Comparison of ENCODE assay signal across 15 cellular contexts in genomic region chr15:51265037-51265555, GRCh38.
DNase-seq lines count a peak whose midpoint lies in the region; TF ChIP-seq lines count a peak whose summit lies in the region.
"Had no signal": no experiment of that assay in that cellular context is flagged by ENCODE, and none has a peak within 500 bp of the region (broad histone marks: within the 10 kb centered on the region; RNA-seq: fewer than 3 reads in every experiment).

No MANE protein-coding gene starts in this region.

- H3K9me3 ChIP-seq in breast epithelium (no peaks in the 10 kb centered on the region), mammary epithelial cell (replicated peaks; ENCODE audit: insufficient read depth, low read length) (no peaks in the 10 kb centered on the region), neuronal stem cell (replicated peaks in 1 of 2; ENCODE audit: control insufficient read depth in 2 of 2, insufficient read depth in 1 of 2, low read depth in 1 of 2, low read length in 2 of 2) (no peaks in the 10 kb centered on the region), vagina (no peaks in the 10 kb centered on the region)

- DNase-seq in breast epithelium (ENCODE audit: low spot score in 2 of 2) (no peak), mammary epithelial cell (no peak), fibroblast of villous mesenchyme (ENCODE audit: low read depth) (peak; percentile 68), neuronal stem cell (ENCODE audit: low spot score) (no peak), vagina (ENCODE audit: extremely low spot score in 2 of 2) (no peak), OCI-M1 (lab: John Stamatoyannopoulos, UW) (no peak), T-helper 1 cell (no peak), 8988T (no peak)
- DNase-seq: ACHN; C1 segment of cervical spinal cord; Calu3; CD4-positive, alpha-beta T cell; DMS 273 treated with DMSO at 0.1 percent for 48 hours; H7 had no signal

- no peak overlapping the region for H2BK15ac ChIP-seq in neuronal stem cell (ENCODE audit: low read length)

- H3K4me2 ChIP-seq in mammary epithelial cell (ENCODE audit: insufficient read depth, low read depth, low read length) (no peak overlapping the region), neuronal stem cell (ENCODE audit: insufficient read depth, low read length, poor library complexity, severe bottlenecking) (no peak overlapping the region)
- H3K4me2 ChIP-seq: GM23338 had no signal

- no peak overlapping the region for H3K9ac ChIP-seq in mammary epithelial cell (ENCODE audit: insufficient read depth, low read length)
- no peak overlapping the region for H3K9ac ChIP-seq in neuronal stem cell (ENCODE audit: low read depth, low read length, poor library complexity)

- H4K8ac ChIP-seq in neuronal stem cell (ENCODE audit: low read depth, low read length): no peak overlapping the region

- H3K4ac ChIP-seq in neuronal stem cell (ENCODE audit: low read length): no peak overlapping the region

- H3K4me1 ChIP-seq in breast epithelium (peaks cover 6 to 9% of the 10 kb centered on the region in 2 donors), mammary epithelial cell (ENCODE audit: insufficient read depth, low read length) (peaks cover 7% of the 10 kb centered on the region), neuronal stem cell (ENCODE audit: control insufficient read depth in 2 of 2, insufficient read depth in 1 of 2, low read depth in 1 of 2, low read length in 2 of 2) (peaks cover 3 to 12% of the 10 kb centered on the region in 2 donors), vagina (peaks cover 22% of the 10 kb centered on the region)

- H2BK12ac ChIP-seq in neuronal stem cell (ENCODE audit: low read length): no peak overlapping the region

- in situ Hi-C loops in mammary epithelial cell (cut with MboI; ENCODE audit: low sequenced_read_pairs in 2 of 2): no loop called here

- CTCF ChIA-PET in mammary epithelial cell (lab: Charles Lee; ENCODE audit: low non-redundant PET): no interaction called here

- H3K36me3 ChIP-seq in breast epithelium (no peaks in the 10 kb centered on the region), mammary epithelial cell (ENCODE audit: insufficient read depth, low read length) (no peaks in the 10 kb centered on the region), neuronal stem cell (replicated peaks in 1 of 2; ENCODE audit: control insufficient read depth in 2 of 2, insufficient read depth in 2 of 2, low read length in 2 of 2) (no peaks in the 10 kb centered on the region), vagina (no peaks in the 10 kb centered on the region)

- intact Hi-C loops in breast epithelium (cut with DNase I; ENCODE audit: low total_unique reads) (no loop called here), mammary epithelial cell (cut with micrococcal nuclease) (no loop called here), vagina (cut with DNase I) (no loop called here)

- H3K79me2 ChIP-seq in mammary epithelial cell (ENCODE audit: insufficient read depth, low read length): no peaks in the 10 kb centered on the region

- H2AK5ac ChIP-seq in neuronal stem cell (ENCODE audit: low read depth, low read length): no peak overlapping the region

- no peak overlapping the region for H3K14ac ChIP-seq in neuronal stem cell (ENCODE audit: low read length)

- H2BK5ac ChIP-seq in neuronal stem cell (ENCODE audit: low read length): no peak overlapping the region

- H2BK120ac ChIP-seq in neuronal stem cell (ENCODE audit: low read depth, low read length): no peak overlapping the region

- no peak overlapping the region for H4K91ac ChIP-seq in neuronal stem cell (ENCODE audit: low read depth, low read length, poor library complexity)

- H4K20me1 ChIP-seq in mammary epithelial cell (ENCODE audit: insufficient read depth, low read length): no peaks in the 10 kb centered on the region

- H2AFZ ChIP-seq in mammary epithelial cell (ENCODE audit: low read depth, low read length): no peak overlapping the region
- no peak overlapping the region for H2AFZ ChIP-seq in neuronal stem cell (ENCODE audit: low read length)
- H2AFZ ChIP-seq: GM23338 had no signal

- dilution Hi-C loops in mammary epithelial cell (cut with HindIII; ENCODE audit: low sequenced_read_pairs): no loop called here

- H3K23ac ChIP-seq in neuronal stem cell (ENCODE audit: low read depth, low read length, poor library complexity): peak overlapping the region; percentile 36

- H3K18ac ChIP-seq in neuronal stem cell (ENCODE audit: low read length): no peak overlapping the region

- BruUV-seq in mammary epithelial cell (replicated peaks; lab: Mats Ljungman, UMichigan): no TSS peak

- no peaks in the 10 kb centered on the region for H3K79me1 ChIP-seq in neuronal stem cell (ENCODE audit: low read depth, low read length)

- H3K27ac ChIP-seq in breast epithelium (peak overlapping the region; percentile 20 to 81), mammary epithelial cell (ENCODE audit: insufficient read depth, low read depth, low read length) (no peak overlapping the region), neuronal stem cell (replicated peaks; ENCODE audit: low read length) (no peak overlapping the region), vagina (peak overlapping the region; percentile 72)

- WGBS in mammary epithelial cell (ENCODE audit: low coverage, missing lambda C conversion rate): 97% methylated on average over 5 of the region's 5 CpGs
- WGBS in neuronal stem cell (ENCODE audit: extremely low coverage in 2 of 2, insufficient read length in 2 of 2, insufficient replicate concordance in 1 of 2), 2 donors: no CpG with 5 or more reads among the region's 5 CpGs

- no peak for TF ChIP-seq CTCF in breast epithelium (IDR thresholded peaks at IDR 0.05)
- TF ChIP-seq CTCF in mammary epithelial cell (conservative IDR thresholded peaks at IDR 0.05 in 1 of 2, IDR thresholded peaks at IDR 0.05 in 1 of 2; ENCODE audit: extremely low read depth in 1 of 2, insufficient read depth in 1 of 2, low read depth in 1 of 2, low read length in 2 of 2): no peak
- no peak for TF ChIP-seq CTCF in fibroblast of villous mesenchyme (IDR thresholded peaks at IDR 0.05; ENCODE audit: insufficient read depth, low read depth, low read length)
- TF ChIP-seq CTCF in vagina (IDR thresholded peaks at IDR 0.05): no peak

- no peak for TF ChIP-seq POLR2A in breast epithelium (IDR thresholded peaks at IDR 0.05)
- TF ChIP-seq POLR2A in vagina (IDR thresholded peaks at IDR 0.05): no peak

- H3K4me3 ChIP-seq in breast epithelium (no peak overlapping the region), mammary epithelial cell (replicated peaks in 1 of 3; ENCODE audit: insufficient read depth in 1 of 3, low read depth in 2 of 3, low read length in 3 of 3) (no peak overlapping the region), fibroblast of villous mesenchyme (ENCODE audit: low read depth, low read length) (no peak overlapping the region), neuronal stem cell (ENCODE audit: low read length in 2 of 2) (peak overlapping the region in 1 of 2 donors; percentile 26), vagina (no peak overlapping the region)
- H3K4me3 ChIP-seq: GM23338 had no signal

- no peaks in the 10 kb centered on the region for H3K27me3 ChIP-seq in breast epithelium
- peaks cover 8% of the 10 kb centered on the region for H3K27me3 ChIP-seq in mammary epithelial cell (ENCODE audit: insufficient read depth, low read length)
- peaks cover 0 to 54% (median 18%) of the 10 kb centered on the region in 3 experiments for H3K27me3 ChIP-seq in neuronal stem cell (ENCODE audit: control insufficient read depth in 3 of 3, insufficient read depth in 3 of 3, low read depth in 1 of 3, low read length in 3 of 3)
- no peaks in the 10 kb centered on the region for H3K27me3 ChIP-seq in vagina

Comparison
In these comparisons a context has a peak if more than half of its experiments do, and no peak if none do; other contexts are left out.
1. H3K27ac ChIP-seq: peak in breast epithelium (2 of 2) and vagina (single experiment); none in mammary epithelial cell (single experiment) and neuronal stem cell (single experiment).